In the genomic region with DNA sequence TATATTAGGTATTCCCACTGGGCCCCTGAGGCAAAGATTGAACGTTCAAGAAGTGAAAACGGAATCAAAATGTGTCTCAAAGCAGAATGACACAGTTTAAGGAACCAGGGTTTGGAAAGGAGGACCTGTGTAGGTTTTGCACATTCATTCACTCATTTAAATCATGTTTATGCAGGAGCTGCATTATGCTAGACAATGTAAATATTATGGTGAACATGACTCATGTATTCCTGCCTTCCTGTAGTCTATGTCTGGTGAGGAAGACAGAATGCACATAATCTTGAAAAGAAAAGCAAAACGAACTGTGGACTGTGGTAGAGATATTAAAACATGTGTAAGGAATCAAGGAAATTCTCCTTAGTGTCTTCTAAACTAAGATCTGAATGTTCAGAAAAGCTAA, we compare ENCODE assay signal across 14 cellular contexts.
"Had no signal": no experiment of that assay in that cellular context is flagged by ENCODE, and none has a peak within 500 bp of the region (broad histone marks: within the 10 kb centered on the region; RNA-seq: fewer than 3 reads in every experiment).

No MANE protein-coding gene starts in this region.

- H3K27ac ChIP-seq: heart left ventricle, left ventricle myocardium inferior, ovary, skin epidermis, tibial artery, uterus had no signal

- H3K36me3 ChIP-seq: heart left ventricle, left ventricle myocardium inferior, ovary, tibial artery, uterus had no signal

- H3K9me3 ChIP-seq: heart left ventricle, left ventricle myocardium inferior, ovary, tibial artery, uterus had no signal

- ATAC-seq: activated naive CD8-positive, alpha-beta T cell treated with anti-CD3 and anti-CD28 coated beads, Interleukin-2, amount 50 U/mL, for 24 hours; heart left ventricle; stimulated activated effector memory CD8-positive, alpha-beta T cell treated with anti-CD3 and anti-CD28 coated beads, Interleukin-12 subunit alpha, Interleukin-12 subunit beta, amount 100 ng/mL, for 72 hours had no signal

- H3K4me1 ChIP-seq: heart left ventricle, left ventricle myocardium inferior, tibial artery, uterus had no signal

- FAIRE-seq: kidney had no signal

- H3K27me3 ChIP-seq: heart left ventricle, ovary, tibial artery, uterus had no signal

- DNase-seq: activated CD4-positive, alpha-beta T cell treated with anti-CD3 and anti-CD28 coated beads for 48 hours; activated naive CD4-positive, alpha-beta T cell treated with Interleukin-2 at 50 U/mL for 16 hours; activated naive CD8-positive, alpha-beta T cell treated with anti-CD3 and anti-CD28 coated beads, Interleukin-2, amount 50 U/mL, for 24 hours; cerebellar nuclear complex; dermis blood vessel endothelial cell; foreskin fibroblast; heart left ventricle; kidney; left ventricle myocardium inferior; ovary; tibial artery; uterus had no signal

- H3K4me3 ChIP-seq: heart left ventricle, left ventricle myocardium inferior, ovary, skin epidermis, tibial artery, uterus had no signal
